Comparison of ENCODE assay signal across 1 cellular context in genomic region chr7:101618916-101619315, GRCh38.
TF ChIP-seq lines count a peak whose summit lies in the region.

No MANE protein-coding gene starts in this region.

TF ChIP-seq in GM23338, 12 proteins besides CTCF, POLR2A, EP300 and RAD21 (continued from another document):
- TF ChIP-seq ZNF462 (CRISPR knock-in tag; IDR thresholded peaks at IDR 0.05) (no peak), STAT1 (IDR thresholded peaks at IDR 0.05; ENCODE audit: unreplicated experiment) (no peak), EZH2 (IDR thresholded peaks at IDR 0.05; ENCODE audit: low read depth, unreplicated experiment) (no peak), JUNB (IDR thresholded peaks at IDR 0.05; ENCODE audit: unreplicated experiment) (no peak), REST (IDR thresholded peaks at IDR 0.05; ENCODE audit: unreplicated experiment) (no peak), CREB1 (CRISPR knock-in tag; IDR thresholded peaks at IDR 0.05; ENCODE audit: low read depth) (no peak), NANOG (IDR thresholded peaks at IDR 0.05; ENCODE audit: borderline replicate concordance) (no peak)
